9 cellular contexts compared by ENCODE assay signal in genomic region chr6:80143312-80143960, GRCh38. TPM values are rescaled to one million over a fixed set of nuclear protein-coding genes. Genes with fewer than 3 reads are reported as not detected.
DNase-seq lines count a peak whose midpoint lies in the region; ATAC-seq and TF ChIP-seq lines count a peak whose summit lies in the region.
"Had no signal": no experiment of that assay in that cellular context is flagged by ENCODE, and none has a peak within 500 bp of the region (broad histone marks: within the 10 kb centered on the region; RNA-seq: fewer than 3 reads in every experiment).

No MANE protein-coding gene starts in this region.

- H3K36me3 ChIP-seq in MG63 (no peaks in the 10 kb centered on the region), H7 (replicated peaks; ENCODE audit: control insufficient read depth, insufficient read depth, low read length) (no peaks in the 10 kb centered on the region; the same call in 1 of the 2 replicates)

- CTCF ChIA-PET in AG04450 (lab: Charles Lee) = interaction anchor here (1.0 kb wide), 1 partner anchor 11 kb away, joined by 3 read pairs; no protein-coding TSS in a partner anchor

- peak; percentile 65 for DNase-seq in AG04450 (ENCODE audit: low read depth, low spot score)
- peak; percentile 86 for DNase-seq in MG63
- DNase-seq in cardiac fibroblast (ENCODE audit: low read depth in 2 of 2) = peak; percentile 94 to 96
- DNase-seq in medulla oblongata (ENCODE audit: extremely low spot score) = peak; percentile 70
- no peak for DNase-seq in CD1c-positive myeloid dendritic cell (ENCODE audit: extremely low spot score)
- no peak for DNase-seq in NCI-H2227 (lab: John Stamatoyannopoulos, UW; ENCODE audit: unreplicated experiment)
- DNase-seq in H7 = no peak
- DNase-seq: activated CD8-positive, alpha-beta T cell treated with anti-CD3 and anti-CD28 coated beads, Interleukin-2, amount 10 ng/mL, durations not matched to agents 7 days and 5 days had no signal

- H3K9me3 ChIP-seq in AG04450 (ENCODE audit: control insufficient read depth, insufficient read depth, low read length) (no peaks in the 10 kb centered on the region), MG63 (no peaks in the 10 kb centered on the region)

- no peak overlapping the region for H3K27ac ChIP-seq in AG04450 (ENCODE audit: low read depth, low read length)

- H3K27me3 ChIP-seq in AG04450 (ENCODE audit: control insufficient read depth, insufficient read depth, low read length) = no peaks in the 10 kb centered on the region
- H3K27me3 ChIP-seq in MG63 = no peaks in the 10 kb centered on the region
- no peaks in the 10 kb centered on the region for H3K27me3 ChIP-seq in H7 (ENCODE audit: control insufficient read depth, insufficient read depth, low read length)

- TF ChIP-seq CTCF in AG04450 (IDR thresholded peaks at IDR 0.05; ENCODE audit: low read depth, low read length) (no peak), cardiac fibroblast (IDR thresholded peaks at IDR 0.05; ENCODE audit: low read depth, low read length) (no peak)

- no peak for ATAC-seq in HG03108 (IDR thresholded peaks at IDR 0.05; ENCODE audit: unreplicated experiment)
- ATAC-seq: activated CD8-positive, alpha-beta T cell treated with anti-CD3 and anti-CD28 coated beads, Interleukin-2, amount 10 ng/mL, durations not matched to agents 7 days and 5 days had no signal

- POLR2A ChIA-PET in AG04450 (lab: Yijun Ruan, JAX) = interaction anchor here (1.1 kb wide), 1 partner anchor 15 kb away, joined by 6 read pairs; no protein-coding TSS in a partner anchor

- H3K4me3 ChIP-seq in AG04450 (ENCODE audit: low read depth, low read length) (no peak overlapping the region), MG63 (no peak overlapping the region), cardiac fibroblast (replicated peaks in 1 of 2; ENCODE audit: low read depth in 2 of 2, low read length in 2 of 2) (no peak overlapping the region), H7 (ENCODE audit: insufficient read depth, low read depth, low read length) (no peak overlapping the region)

RNA-seq across cellular contexts. Expression of gene BCKDHB, which starts 37.0 kb away (rescaled TPM):
- 16.3 and 21.3 TPM in 2 replicates for polyA plus RNA-seq in AG04450 (2011; rRNA removed)
- 7.9 and 13.8 TPM in 2 replicates for polyA minus RNA-seq in AG04450 (2011; rRNA and poly(A)+ RNA removed)
- total RNA-seq in MG63 (2014; rRNA removed; shearing (Covaris generic); ENCODE audit: low replicate concordance) = 14.9 and 21.0 TPM in 2 replicates
- total RNA-seq in H7 (2014; rRNA removed; shearing (Covaris generic)) = 17.4 and 19.4 TPM in 2 replicates

Comparison
In these comparisons a context has a peak if more than half of its experiments do, and no peak if none do; other contexts are left out.
1. DNase-seq: peak in AG04450 (single experiment), MG63 (single experiment), cardiac fibroblast (2 of 2) and medulla oblongata (single experiment); none in CD1c-positive myeloid dendritic cell (single experiment), NCI-H2227 (single experiment) and H7 (single experiment).